18 cellular contexts compared by ENCODE assay signal in the genomic region with DNA sequence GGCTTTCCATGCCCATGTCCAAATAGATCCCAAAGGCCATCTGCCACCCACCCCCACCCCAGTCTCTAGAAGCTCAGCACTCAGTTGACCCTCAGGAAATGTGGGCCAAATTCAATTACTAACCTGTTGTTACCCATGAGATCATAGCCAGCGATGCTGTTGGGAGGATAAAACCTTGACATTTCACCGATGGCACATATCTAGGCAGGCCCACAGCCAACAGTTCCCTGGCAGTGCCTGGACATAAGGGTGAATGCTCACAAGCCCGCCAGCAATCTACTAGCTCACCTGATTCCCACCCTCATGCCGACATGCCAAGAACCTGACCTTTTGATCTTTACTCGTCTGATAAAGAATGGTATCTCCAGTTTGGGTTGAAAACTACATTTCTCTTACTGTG. TPM values are rescaled to one million over a fixed set of nuclear protein-coding genes. Genes with fewer than 3 reads are reported as not detected.
DNase-seq lines count a peak whose midpoint lies in the region; ATAC-seq, FAIRE-seq and TF ChIP-seq lines count a peak whose summit lies in the region.
"Had no signal": no experiment of that assay in that cellular context is flagged by ENCODE, and none has a peak within 500 bp of the region (broad histone marks: within the 10 kb centered on the region; RNA-seq: fewer than 3 reads in every experiment).

No MANE protein-coding gene starts in this region.

- H4K20me1 ChIP-seq in HepG2 (ENCODE audit: insufficient read depth, low read length): no peaks in the 10 kb centered on the region

- TF ChIP-seq EP300 in HepG2 (IDR thresholded peaks at IDR 0.05; ENCODE audit: low read depth in 2 of 2, low read length in 2 of 2): no peak
- no peak for TF ChIP-seq EP300 in HepG2 (CRISPR knock-in tag; IDR thresholded peaks at IDR 0.05; ENCODE audit: borderline replicate concordance)

- FAIRE-seq in HepG2 (lab: Jason Lieb, UNC): no peak
- FAIRE-seq: A549, G401.6, GM12891, H54 had no signal

- H3K27ac ChIP-seq in liver (ENCODE audit: low read depth in 1 of 2, low read length in 2 of 2) (peak overlapping the region in 1 of 2 donors; percentile 58), HepG2 (ENCODE audit: extremely low read length, insufficient read depth, low read length) (no peak overlapping the region)
- H3K27ac ChIP-seq: A549, C4-2B had no signal

- POLR2A ChIA-PET in HepG2 (lab: Yijun Ruan, JAX): no interaction called here

- no peaks in the 10 kb centered on the region for H3K36me3 ChIP-seq in liver (ENCODE audit: control insufficient read depth in 4 of 4, insufficient read depth in 3 of 4, low read depth in 1 of 4, low read length in 3 of 4)
- H3K36me3 ChIP-seq in HepG2 (replicated peaks in 1 of 2; ENCODE audit: control insufficient read depth in 1 of 2, insufficient read depth in 2 of 2, low read length in 2 of 2): no peaks in the 10 kb centered on the region
- H3K36me3 ChIP-seq: BE2C had no signal

- in situ Hi-C loops in HepG2 (cut with HindIII; ENCODE audit: extremely low pct_ligation_motif_present, low pct_unique_long_range_greater_than_20kb): no loop called here

- intact Hi-C loops in HepG2 (cut with micrococcal nuclease; ENCODE audit: unreplicated experiment): no loop called here

- no TSS peak for BruUV-seq in HepG2 (replicated peaks; lab: Mats Ljungman, UMichigan)

- H3K27me3 ChIP-seq in liver (ENCODE audit: control insufficient read depth in 4 of 4, insufficient read depth in 4 of 4, low read length in 3 of 4): no peaks in the 10 kb centered on the region
- H3K27me3 ChIP-seq in HepG2 (ENCODE audit: control insufficient read depth in 1 of 2, insufficient read depth in 2 of 2, low read length in 2 of 2): peaks cover 5 to 48% of the 10 kb centered on the region in 2 experiments
- H3K27me3 ChIP-seq: BE2C had no signal

- H3K4me2 ChIP-seq in HepG2 (ENCODE audit: low read depth, low read length): no peak overlapping the region
- H3K4me2 ChIP-seq: A549 had no signal

- DNase-seq in HepG2 (ENCODE audit: low spot score) (no peak), cerebellar cortex (ENCODE audit: low spot score) (peak; percentile 41), left lobe of liver (ENCODE audit: low spot score) (peak; percentile 93)
- DNase-seq: BE2C; CD4-positive, alpha-beta memory T cell; DMS79 had no signal

- H3K79me2 ChIP-seq in HepG2 (ENCODE audit: insufficient read depth, low read length): no peaks in the 10 kb centered on the region

- H3K4me1 ChIP-seq in liver (ENCODE audit: control insufficient read depth in 4 of 4, insufficient read depth in 4 of 4, low read length in 3 of 4) (peaks cover 0 to 22% (median 9%) of the 10 kb centered on the region in 4 donors), HepG2 (ENCODE audit: insufficient read depth, low read length) (no peaks in the 10 kb centered on the region)
- H3K4me1 ChIP-seq: A549, BE2C had no signal

- H2AFZ ChIP-seq in HepG2 (ENCODE audit: low read length): no peak overlapping the region

- no peak for TF ChIP-seq POLR2A in HepG2 (IDR thresholded peaks at IDR 0.05; ENCODE audit: insufficient read depth in 1 of 2, low read depth in 2 of 2, low read length in 2 of 2)

- H3K9ac ChIP-seq in liver (ENCODE audit: low read depth in 1 of 2, low read length in 2 of 2) (no peak overlapping the region), HepG2 (ENCODE audit: insufficient read depth, low read depth, low read length) (no peak overlapping the region)

- H3K9me3 ChIP-seq in liver (ENCODE audit: control insufficient read depth in 4 of 4, low read length in 3 of 4) (no peaks in the 10 kb centered on the region), HepG2 (ENCODE audit: low read length) (no peaks in the 10 kb centered on the region)
- H3K9me3 ChIP-seq: A549, BE2C had no signal

- TF ChIP-seq RAD21 in liver (IDR thresholded peaks at IDR 0.05): peak in 1 of 2 donors; percentile 29
- no peak for TF ChIP-seq RAD21 in HepG2 (CRISPR knock-in tag; IDR thresholded peaks at IDR 0.05)

- TF ChIP-seq CTCF in liver (IDR thresholded peaks at IDR 0.05; ENCODE audit: low read depth, low read length, missing input control) (no peak), HepG2 (CRISPR knock-in tag; IDR thresholded peaks at IDR 0.05) (no peak)

- H3K4me3 ChIP-seq in liver (ENCODE audit: low read depth in 1 of 3, low read length in 3 of 3): no peak overlapping the region
- H3K4me3 ChIP-seq in HepG2 (replicated peaks in 1 of 3; ENCODE audit: insufficient read depth in 1 of 3, low read depth in 2 of 3, low read length in 3 of 3): no peak overlapping the region
- H3K4me3 ChIP-seq: A549 had no signal

- WGBS in liver: 34% methylated on average over 5 of the region's 5 CpGs
- WGBS in HepG2 (ENCODE audit: low lambda C conversion rate): 31% methylated on average over 5 of the region's 5 CpGs

- ATAC-seq in HepG2: no peak
- peak; percentile 87 for ATAC-seq in left lobe of liver
- ATAC-seq in GM18867 (IDR thresholded peaks at IDR 0.05; ENCODE audit: unreplicated experiment): no peak
- no peak for ATAC-seq in HG02840 (IDR thresholded peaks at IDR 0.05; ENCODE audit: low FRiP score, unreplicated experiment)
- ATAC-seq in HG02973 (IDR thresholded peaks at IDR 0.05; ENCODE audit: unreplicated experiment): no peak
- ATAC-seq: A549, HCT116 had no signal

- CTCF ChIA-PET in HepG2 (lab: Yijun Ruan, JAX; ENCODE audit: low intra/inter-chr PET ratio, low total read pairs): no interaction called here

TF ChIP-seq in HepG2, 621 proteins besides CTCF, POLR2A, EP300 and RAD21 (continues in another document):
- TF ChIP-seq HNF4G (IDR thresholded peaks at IDR 0.05; ENCODE audit: borderline replicate concordance, low read depth, low read length): no peak
- no peak for TF ChIP-seq HNF4G (CRISPR knock-in tag; IDR thresholded peaks at IDR 0.05; ENCODE audit: borderline replicate concordance, low read depth)
- TF ChIP-seq SAP130 (CRISPR knock-in tag; IDR thresholded peaks at IDR 0.05; ENCODE audit: low read depth): no peak

RNA-seq across cellular contexts. Expression of gene ACOXL, which starts 11.8 kb away (rescaled TPM):
- not detected for total RNA-seq in liver
- under 1 TPM in 1 of 2 donors, not detected in 1; 0.07 TPM for polyA plus RNA-seq in liver
- not detected in 2 replicates for total RNA-seq in HepG2 (2016; rRNA removed; fragmentation: Illumina TruSeq; extraction: Trizol)
- not detected in 2 replicates for total RNA-seq in HepG2 (2016; cell fraction: cytosol; rRNA removed; fragmentation: Illumina TruSeq; extraction: Trizol; ENCODE audit: low read depth)
- not detected in 2 replicates for total RNA-seq in HepG2 (2016; cell fraction: insoluble cytoplasmic fraction; rRNA removed; fragmentation: Illumina TruSeq; extraction: Trizol)
- total RNA-seq in HepG2 (2016; cell fraction: membrane; rRNA removed; fragmentation: Illumina TruSeq; extraction: Trizol): not detected in 2 replicates
- total RNA-seq in HepG2 (2016; cell fraction: nucleus; rRNA removed; fragmentation: Illumina TruSeq; extraction: Trizol): not detected in 2 replicates
- not detected in 2 replicates for polyA plus RNA-seq in HepG2 (2011; rRNA removed)
- not detected in 2 replicates for polyA plus RNA-seq in HepG2 (2011; cell fraction: cytosol; rRNA removed)
- not detected in 2 replicates for polyA plus RNA-seq in HepG2 (2011; cell fraction: nucleus; rRNA removed)
- polyA plus RNA-seq in HepG2 (2012): 0.11 TPM in 1 of 2 replicates, not detected in the other
- not detected in 2 replicates for polyA plus RNA-seq in HepG2 (2016; cell fraction: cytosol; fragmentation: Illumina TruSeq; extraction: Trizol; ENCODE audit: low read depth)
- not detected in 2 replicates for polyA plus RNA-seq in HepG2 (2016; cell fraction: insoluble cytoplasmic fraction; fragmentation: Illumina TruSeq; extraction: Trizol; ENCODE audit: low read depth)
- not detected in 2 replicates for polyA plus RNA-seq in HepG2 (2016; cell fraction: membrane; fragmentation: Illumina TruSeq; extraction: Trizol; ENCODE audit: low read depth)
- not detected in 2 replicates for polyA plus RNA-seq in HepG2 (2016; cell fraction: nucleus; fragmentation: Illumina TruSeq; extraction: Trizol; ENCODE audit: insufficient read depth, low read depth)
- not detected in 2 replicates for polyA minus RNA-seq in HepG2 (2011; rRNA and poly(A)+ RNA removed; ENCODE audit: low replicate concordance)
- not detected in 2 replicates for polyA minus RNA-seq in HepG2 (2011; cell fraction: cytosol; rRNA and poly(A)+ RNA removed)
- not detected in 2 replicates for polyA minus RNA-seq in HepG2 (2011; cell fraction: nucleus; rRNA and poly(A)+ RNA removed)
- total RNA-seq in left lobe of liver: not detected
- total RNA-seq: CD4-positive, alpha-beta memory T cell; HT1080 had no signal
- polyA plus RNA-seq: A549; AG04450; CD4-positive, alpha-beta memory T cell had no signal

RNA-seq across cellular contexts. Expression of gene BUB1, which starts 42.7 kb away (rescaled TPM):
- total RNA-seq in liver: 10 to 100 TPM in 1 of 2 donors, under 1 TPM in 1; 0.08 to 46.1 TPM
- 1 to 10 TPM in 1 of 2 donors, under 1 TPM in 1; 0.79 to 1.4 TPM for polyA plus RNA-seq in liver
- total RNA-seq in HepG2 (2016; rRNA removed; fragmentation: Illumina TruSeq; extraction: Trizol): 52.6 and 84.1 TPM in 2 replicates
- 14.4 and 21.2 TPM in 2 replicates for total RNA-seq in HepG2 (2016; cell fraction: cytosol; rRNA removed; fragmentation: Illumina TruSeq; extraction: Trizol; ENCODE audit: low read depth)
- 53.4 and 80.3 TPM in 2 replicates for total RNA-seq in HepG2 (2016; cell fraction: insoluble cytoplasmic fraction; rRNA removed; fragmentation: Illumina TruSeq; extraction: Trizol)
- 21.2 and 25.6 TPM in 2 replicates for total RNA-seq in HepG2 (2016; cell fraction: membrane; rRNA removed; fragmentation: Illumina TruSeq; extraction: Trizol)
- total RNA-seq in HepG2 (2016; cell fraction: nucleus; rRNA removed; fragmentation: Illumina TruSeq; extraction: Trizol): 62.6 and 67.1 TPM in 2 replicates
- polyA plus RNA-seq in HepG2 (2011; rRNA removed): 15.2 and 27.8 TPM in 2 replicates
- polyA plus RNA-seq in HepG2 (2011; cell fraction: cytosol; rRNA removed): 12.7 and 14.5 TPM in 2 replicates
- polyA plus RNA-seq in HepG2 (2011; cell fraction: nucleus; rRNA removed): 11.0 and 14.9 TPM in 2 replicates
- 12.0 and 29.8 TPM in 2 replicates for polyA plus RNA-seq in HepG2 (2012)
- polyA plus RNA-seq in HepG2 (2016; cell fraction: cytosol; fragmentation: Illumina TruSeq; extraction: Trizol; ENCODE audit: low read depth): 6.3 and 8.5 TPM in 2 replicates
- polyA plus RNA-seq in HepG2 (2016; cell fraction: insoluble cytoplasmic fraction; fragmentation: Illumina TruSeq; extraction: Trizol; ENCODE audit: low read depth): 66.9 and 69.6 TPM in 2 replicates
- polyA plus RNA-seq in HepG2 (2016; cell fraction: membrane; fragmentation: Illumina TruSeq; extraction: Trizol; ENCODE audit: low read depth): 8.4 and 12.9 TPM in 2 replicates
- polyA plus RNA-seq in HepG2 (2016; cell fraction: nucleus; fragmentation: Illumina TruSeq; extraction: Trizol; ENCODE audit: insufficient read depth, low read depth): 38.8 and 40.6 TPM in 2 replicates
- polyA minus RNA-seq in HepG2 (2011; rRNA and poly(A)+ RNA removed; ENCODE audit: low replicate concordance): 37.0 and 58.7 TPM in 2 replicates
- polyA minus RNA-seq in HepG2 (2011; cell fraction: cytosol; rRNA and poly(A)+ RNA removed): 18.4 and 31.0 TPM in 2 replicates
- polyA minus RNA-seq in HepG2 (2011; cell fraction: nucleus; rRNA and poly(A)+ RNA removed): 74.3 and 94.2 TPM in 2 replicates
- 0.88 TPM for total RNA-seq in left lobe of liver
